8 cellular contexts compared by ENCODE assay signal in the genomic region with DNA sequence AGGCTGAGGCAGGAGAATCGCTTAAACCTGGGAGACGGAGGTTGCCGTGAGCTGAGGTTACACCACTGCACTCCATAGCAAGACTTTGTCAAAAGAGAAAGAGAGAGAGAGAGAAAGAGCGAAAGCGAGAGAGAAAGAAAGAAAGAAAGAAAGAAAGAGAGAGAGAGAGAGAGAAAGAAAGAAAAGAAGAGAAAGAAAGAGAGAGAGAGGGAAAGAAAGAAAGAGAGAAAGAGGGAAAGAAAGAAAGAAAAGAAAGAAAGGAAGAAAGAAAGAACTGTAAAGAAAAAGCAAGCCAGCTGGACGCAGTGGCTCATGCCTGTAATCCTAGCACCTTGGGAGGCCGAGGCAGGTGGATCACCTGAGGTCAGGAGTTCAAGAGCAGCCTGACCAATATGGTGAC. TPM values are rescaled to one million over a fixed set of nuclear protein-coding genes. Genes with fewer than 3 reads are reported as not detected.
DNase-seq lines count a peak whose midpoint lies in the region; ATAC-seq, FAIRE-seq and TF ChIP-seq lines count a peak whose summit lies in the region.
"Not testable (repeated sequence)": the region's sequence is repeated elsewhere in the genome, so short reads cannot be mapped to it uniquely, and the experiment has no call there.
"Had no signal": no experiment of that assay in that cellular context is flagged by ENCODE, and none has a peak within 500 bp of the region (broad histone marks: within the 10 kb centered on the region; RNA-seq: fewer than 3 reads in every experiment).

No MANE protein-coding gene starts in this region.

- not testable (repeated sequence) for TF ChIP-seq CTCF in A549 (IDR thresholded peaks at IDR 0.05); RWPE1 (conservative IDR thresholded peaks at IDR 0.05; ENCODE audit: low read depth); K562 (IDR thresholded peaks at IDR 0.05 in 2 of 3, conservative IDR thresholded peaks at IDR 0.05 in 1 of 3; ENCODE audit: insufficient read depth in 2 of 3, low read depth in 1 of 3, low read length in 3 of 3); esophagus squamous epithelium (IDR thresholded peaks at IDR 0.05); gastrocnemius medialis (IDR thresholded peaks at IDR 0.05 in 4 of 5, conservative IDR thresholded peaks at IDR 0.05 in 1 of 5); thoracic aorta (IDR thresholded peaks at IDR 0.05)

- BruUV-seq in K562 (replicated peaks; lab: Mats Ljungman, UMichigan) = not testable (repeated sequence)

- H3K9ac ChIP-seq in K562 (ENCODE audit: insufficient read depth in 1 of 2, low read depth in 2 of 2, low read length in 2 of 2); mesenchymal stem cell (ENCODE audit: low read length): not testable (repeated sequence)

- not testable (repeated sequence) for FAIRE-seq in A549 (lab: Jason Lieb, UNC); K562 (lab: Jason Lieb, UNC)

- peak overlapping the region in 1 of 2 experiments; percentile 59 for H3K4ac ChIP-seq in mesenchymal stem cell (ENCODE audit: low read depth in 1 of 2, low read length in 2 of 2)

- not testable (repeated sequence) for H2BK5ac ChIP-seq in mesenchymal stem cell (ENCODE audit: low read depth, low read length, poor library complexity, severe bottlenecking)

- H4K8ac ChIP-seq in mesenchymal stem cell (ENCODE audit: low read length) = peak overlapping the region; percentile 84

- H3K27me3 ChIP-seq in K562 (ENCODE audit: control insufficient read depth in 2 of 2, insufficient read depth in 2 of 2, low read length in 2 of 2); esophagus squamous epithelium; mesenchymal stem cell (ENCODE audit: control insufficient read depth in 1 of 2, insufficient read depth in 1 of 2, low read length in 2 of 2); gastrocnemius medialis; thoracic aorta (replicated peaks; ENCODE audit: insufficient read depth): not testable (repeated sequence)

- not testable (repeated sequence) for TF ChIP-seq EP300 in A549 (IDR thresholded peaks at IDR 0.05); K562 (IDR thresholded peaks at IDR 0.05; ENCODE audit: low read length)

- not testable (repeated sequence) for DNase-seq in A549 (ENCODE audit: low read depth in 1 of 2, low spot score in 1 of 2); RWPE1 (ENCODE audit: low spot score); K562 (ENCODE audit: extremely low read depth in 1 of 4, low spot score in 3 of 4); esophagus squamous epithelium (lab: John Stamatoyannopoulos, UW); mesenchymal stem cell; gastrocnemius medialis; thoracic aorta (ENCODE audit: low spot score)

- not testable (repeated sequence) for H3K79me1 ChIP-seq in mesenchymal stem cell (replicated peaks; ENCODE audit: low read length, poor library complexity, severe bottlenecking)

- not testable (repeated sequence) for ATAC-seq in A549; K562; gastrocnemius medialis; thoracic aorta (ENCODE audit: insufficient number of reproducible peaks, low FRiP score, low read depth)

- not testable (repeated sequence) for H3K23ac ChIP-seq in mesenchymal stem cell (ENCODE audit: low read length in 2 of 2)

- intact Hi-C loops in K562 (cut with micrococcal nuclease); esophagus squamous epithelium (cut with DNase I); gastrocnemius medialis (cut with DNase I; ENCODE audit: low total_unique reads): not testable (repeated sequence)

- CTCF ChIA-PET in A549 (lab: Yijun Ruan, JAX) = interaction anchor here (2.7 to 20.0 kb wide), 3 partner anchors 9 to 19 kb away, joined by 9 to 600 read pairs (median 14); partner anchors contain the start of gene SERPINE1
- CTCF ChIA-PET in RWPE1 (lab: Yijun Ruan, JAX) = interaction anchor here (0.5 to 0.7 kb wide), 2 partner anchors 97 to 219 kb away, joined by 3 read pairs; no protein-coding TSS in a partner anchor
- CTCF ChIA-PET in K562 (lab: Yijun Ruan, JAX; ENCODE audit: low intra/inter-chr PET ratio) = not testable (repeated sequence)

- TF ChIP-seq RAD21 in A549 (conservative IDR thresholded peaks at IDR 0.05 in 1 of 2, IDR thresholded peaks at IDR 0.05 in 1 of 2); K562 (CRISPR knock-in tag; conservative IDR thresholded peaks at IDR 0.05 in 1 of 2, IDR thresholded peaks at IDR 0.05 in 1 of 2): not testable (repeated sequence)

- peak overlapping the region; percentile 45 for H2BK120ac ChIP-seq in mesenchymal stem cell (ENCODE audit: low read depth, low read length)

- peak overlapping the region; percentile 73 for H2BK15ac ChIP-seq in mesenchymal stem cell (ENCODE audit: low read depth, poor library complexity, severe bottlenecking)

- TF ChIP-seq POLR2A in A549 (IDR thresholded peaks at IDR 0.05; ENCODE audit: low read length); K562 (conservative IDR thresholded peaks at IDR 0.05); esophagus squamous epithelium (IDR thresholded peaks at IDR 0.05); gastrocnemius medialis (IDR thresholded peaks at IDR 0.05): not testable (repeated sequence)

- H3K9me3 ChIP-seq in A549; K562 (replicated peaks; ENCODE audit: control insufficient read depth, insufficient read depth, low read depth, low read length); esophagus squamous epithelium; mesenchymal stem cell (ENCODE audit: control insufficient read depth, low read length); gastrocnemius medialis; thoracic aorta: not testable (repeated sequence)

- H3K4me2 ChIP-seq in A549; K562 (ENCODE audit: insufficient read depth, low read length); mesenchymal stem cell (ENCODE audit: low read length, poor library complexity, severe bottlenecking): not testable (repeated sequence)

- H3K4me1 ChIP-seq in A549 = peaks cover 52% of the 10 kb centered on the region
- peaks cover 0 to 22% of the 10 kb centered on the region in 2 experiments; a peak in 4 of 5 replicates for H3K4me1 ChIP-seq in K562 (replicated peaks in 1 of 2; ENCODE audit: control insufficient read depth in 2 of 2, insufficient read depth in 2 of 2, low read length in 2 of 2)
- H3K4me1 ChIP-seq in esophagus squamous epithelium = peaks cover 17 to 41% (median 20%) of the 10 kb centered on the region in 3 donors
- peaks cover 37% of the 10 kb centered on the region for H3K4me1 ChIP-seq in mesenchymal stem cell (ENCODE audit: control insufficient read depth, insufficient read depth, low read depth, low read length)
- H3K4me1 ChIP-seq in gastrocnemius medialis = peaks cover 16 to 18% of the 10 kb centered on the region in 2 donors
- H3K4me1 ChIP-seq in thoracic aorta (ENCODE audit: control insufficient read depth in 1 of 2, low read depth in 2 of 2) = peaks cover 15 to 45% of the 10 kb centered on the region in 2 donors

- not testable (repeated sequence) for H3K4me3 ChIP-seq in A549; K562; esophagus squamous epithelium; mesenchymal stem cell (ENCODE audit: insufficient read depth in 1 of 2, low read depth in 1 of 2, low read length in 2 of 2); gastrocnemius medialis; thoracic aorta

- peak overlapping the region in 1 of 2 experiments; percentile 37 for H3K18ac ChIP-seq in mesenchymal stem cell (ENCODE audit: low read depth in 1 of 2, low read length in 2 of 2)

- POLR2A ChIA-PET in A549 (lab: Yijun Ruan, JAX); RWPE1 (lab: Yijun Ruan, JAX; ENCODE audit: low non-redundant PET); K562 (lab: Yijun Ruan, JAX): not testable (repeated sequence)

- WGBS in A549 (ENCODE audit: missing lambda C conversion rate) = 88% methylated on average over 7 of the region's 7 CpGs
- 88% methylated on average over 7 of the region's 7 CpGs for WGBS in K562 (ENCODE audit: insufficient coverage, low coverage, missing lambda C conversion rate)
- 88 to 94% methylated on average over 6 to 7 of the region's 7 CpGs for WGBS in esophagus squamous epithelium, 2 donors
- WGBS in mesenchymal stem cell = 98% methylated on average over 7 of the region's 7 CpGs

- not testable (repeated sequence) for H2AFZ ChIP-seq in K562 (ENCODE audit: low read depth, low read length); mesenchymal stem cell (ENCODE audit: low read depth, low read length)

- not testable (repeated sequence) for H4K20me1 ChIP-seq in K562 (replicated peaks; ENCODE audit: control insufficient read depth, insufficient read depth, low read length)

- H3K9me1 ChIP-seq in K562 (ENCODE audit: control insufficient read depth, insufficient read depth, low read length) = not testable (repeated sequence)

- H2BK12ac ChIP-seq in mesenchymal stem cell (ENCODE audit: low read length in 2 of 2) = peak overlapping the region; percentile 70 to 94

- H2AK5ac ChIP-seq in mesenchymal stem cell (ENCODE audit: low read length, severe bottlenecking) = not testable (repeated sequence)

- in situ Hi-C loops in K562 (cut with MboI); gastrocnemius medialis (cut with MboI; ENCODE audit: low sequenced_read_pairs in 4 of 4): not testable (repeated sequence)

- H3K14ac ChIP-seq in mesenchymal stem cell (ENCODE audit: low read length in 2 of 2) = not testable (repeated sequence)

- not testable (repeated sequence) for H3K36me3 ChIP-seq in K562 (ENCODE audit: control insufficient read depth, insufficient read depth, low read length); esophagus squamous epithelium; mesenchymal stem cell (ENCODE audit: control insufficient read depth in 1 of 2, insufficient read depth in 2 of 2, low read depth in 1 of 2, low read length in 2 of 2); gastrocnemius medialis; thoracic aorta

- H3K79me2 ChIP-seq in K562 (ENCODE audit: control insufficient read depth, insufficient read depth, low read length) = not testable (repeated sequence)

- peak overlapping the region; percentile 94 to 95; a peak in 4 of 6 replicates for H3K27ac ChIP-seq in A549
- H3K27ac ChIP-seq in RWPE1 = peak overlapping the region; percentile 88
- not testable (repeated sequence) for H3K27ac ChIP-seq in K562 (ENCODE audit: extremely low read depth, low read depth, low read length); mesenchymal stem cell (ENCODE audit: low read length, poor library complexity, severe bottlenecking)
- H3K27ac ChIP-seq in esophagus squamous epithelium = peak overlapping the region; percentile 11 to 81 (median 42)
- H3K27ac ChIP-seq in gastrocnemius medialis = peak overlapping the region in 3 of 4 donors; percentile 67 to 82 (median 73)
- H3K27ac ChIP-seq in thoracic aorta = peak overlapping the region; percentile 72 to 80

- H4K91ac ChIP-seq in mesenchymal stem cell (ENCODE audit: low read length) = peak overlapping the region; percentile 78

RNA-seq across cellular contexts. Expression of gene SERPINE1, which starts 13.8 kb away (rescaled TPM):
- 300 and 355 TPM in 2 replicates for polyA plus RNA-seq in A549 (2011; rRNA removed)
- 315 and 419 TPM in 2 replicates for polyA plus RNA-seq in A549 (2012; cell fraction: cytosol; rRNA removed)
- polyA plus RNA-seq in A549 (2012; cell fraction: nucleus; rRNA removed) = 684 and 700 TPM in 2 replicates
- polyA plus RNA-seq in A549 (2017; fragmentation: RNase III; extraction: RNeasy Plus Mini Kit Qiagen cat#74134 plus additional on column Dnase treatment) = 286 to 399 TPM (median 346 TPM) in 3 replicates
- polyA minus RNA-seq in A549 (2011; rRNA and poly(A)+ RNA removed) = 377 and 382 TPM in 2 replicates
- 3.1 and 8.6 TPM in 2 replicates for total RNA-seq in K562 (2011; cell fraction: chromatin; rRNA removed; ENCODE audit: low replicate concordance)
- total RNA-seq in K562 (2011; cell fraction: nucleolus; rRNA removed) = 5.8 and 14.3 TPM in 2 replicates
- 5.1 and 8.0 TPM in 2 replicates for total RNA-seq in K562 (2011; cell fraction: nucleoplasm; rRNA removed)
- total RNA-seq in K562 (2014; rRNA removed) = 0.73 and 0.91 TPM in 2 replicates
- total RNA-seq in K562 (2014; rRNA removed; fragmentation: Illumina TruSeq; extraction: Trizol) = 0.44 and 0.67 TPM in 2 replicates
- 0.22 and 0.23 TPM in 2 replicates for total RNA-seq in K562 (2015; rRNA removed; fragmentation: Illumina TruSeq; extraction: Trizol)
- 0.98 and 1.3 TPM in 2 replicates for total RNA-seq in K562 (2021)
- polyA plus RNA-seq in K562 (2011; rRNA removed) = 2.2 and 4.8 TPM in 2 replicates
- polyA plus RNA-seq in K562 (2011; cell fraction: cytosol; rRNA removed) = 3.0 and 10.7 TPM in 2 replicates
- polyA plus RNA-seq in K562 (2011; cell fraction: nucleus; rRNA removed) = 1.2 and 5.4 TPM in 2 replicates
- 2.2 and 4.3 TPM in 2 replicates for polyA plus RNA-seq in K562 (2012)
- 1.0 and 1.1 TPM in 2 replicates for polyA plus RNA-seq in K562 (2014; fragmentation: Illumina TruSeq; extraction: Trizol)
- polyA plus RNA-seq in K562 (2014; fragmentation: Nextera tagmentation; extraction: Ambion mirVana) = 1 to 10 TPM in 1 of 2 experiments, under 1 TPM in 1; 0.89 to 1.6 TPM
- polyA plus RNA-seq in K562 (2014; rRNA removed) = 0.54 and 0.62 TPM in 2 replicates
- polyA minus RNA-seq in K562 (2011; rRNA and poly(A)+ RNA removed) = 1.5 and 6.2 TPM in 2 replicates
- 5.0 and 5.4 TPM in 2 replicates for polyA minus RNA-seq in K562 (2011; cell fraction: cytosol; rRNA and poly(A)+ RNA removed)
- polyA minus RNA-seq in K562 (2011; cell fraction: nucleus; rRNA and poly(A)+ RNA removed) = 0.44 and 1.6 TPM in 2 replicates
- 1 to 10 TPM; 1.1 to 4.8 (median 3.1) TPM for total RNA-seq in esophagus squamous epithelium
- polyA plus RNA-seq in mesenchymal stem cell (2013, experiment 1 of 2) = 599 TPM
- polyA plus RNA-seq in mesenchymal stem cell (2013, experiment 2 of 2) = 599 TPM
- total RNA-seq in gastrocnemius medialis = 10 to 100 TPM in 3 of 4 donors, 1 to 10 TPM in 1; 5.9 to 21.7 (median 12.3) TPM
- 1,000 to 10,000 TPM in 1 of 2 donors, 100 to 1,000 TPM in 1; 542 to 1,009 TPM for total RNA-seq in thoracic aorta

RNA-seq across cellular contexts. Expression of gene TRIM56, which starts 27.9 kb away (rescaled TPM):
- 3.9 and 5.2 TPM in 2 replicates for polyA plus RNA-seq in A549 (2011; rRNA removed)
- polyA plus RNA-seq in A549 (2012; cell fraction: cytosol; rRNA removed) = 3.2 and 4.2 TPM in 2 replicates
- polyA plus RNA-seq in A549 (2012; cell fraction: nucleus; rRNA removed) = 8.2 and 9.8 TPM in 2 replicates
- polyA plus RNA-seq in A549 (2017; fragmentation: RNase III; extraction: RNeasy Plus Mini Kit Qiagen cat#74134 plus additional on column Dnase treatment) = 15.6 to 17.8 TPM (median 16.5 TPM) in 3 replicates
- polyA minus RNA-seq in A549 (2011; rRNA and poly(A)+ RNA removed) = 8.1 and 14.2 TPM in 2 replicates
- 30.8 and 42.4 TPM in 2 replicates for total RNA-seq in K562 (2011; cell fraction: chromatin; rRNA removed; ENCODE audit: low replicate concordance)
- total RNA-seq in K562 (2011; cell fraction: nucleolus; rRNA removed) = 23.3 and 25.4 TPM in 2 replicates
- total RNA-seq in K562 (2011; cell fraction: nucleoplasm; rRNA removed) = 26.5 and 28.8 TPM in 2 replicates
- total RNA-seq in K562 (2014; rRNA removed) = 13.3 and 13.8 TPM in 2 replicates
- 8.2 and 11.6 TPM in 2 replicates for total RNA-seq in K562 (2014; rRNA removed; fragmentation: Illumina TruSeq; extraction: Trizol)
- 10.4 and 12.1 TPM in 2 replicates for total RNA-seq in K562 (2015; rRNA removed; fragmentation: Illumina TruSeq; extraction: Trizol)
- 26.6 and 29.7 TPM in 2 replicates for total RNA-seq in K562 (2021)
- polyA plus RNA-seq in K562 (2011; rRNA removed) = 4.5 and 6.4 TPM in 2 replicates
- polyA plus RNA-seq in K562 (2011; cell fraction: cytosol; rRNA removed) = 2.3 and 6.2 TPM in 2 replicates
- polyA plus RNA-seq in K562 (2011; cell fraction: nucleus; rRNA removed) = 5.8 and 11.0 TPM in 2 replicates
- 23.0 and 23.6 TPM in 2 replicates for polyA plus RNA-seq in K562 (2012)
- 13.3 and 15.1 TPM in 2 replicates for polyA plus RNA-seq in K562 (2014; fragmentation: Illumina TruSeq; extraction: Trizol)
- 1 to 10 TPM; 2.0 to 2.7 TPM for polyA plus RNA-seq in K562 (2014; fragmentation: Nextera tagmentation; extraction: Ambion mirVana)
- 10.3 and 12.5 TPM in 2 replicates for polyA plus RNA-seq in K562 (2014; rRNA removed)
- 9.8 and 19.8 TPM in 2 replicates for polyA minus RNA-seq in K562 (2011; rRNA and poly(A)+ RNA removed)
- 5.8 and 8.5 TPM in 2 replicates for polyA minus RNA-seq in K562 (2011; cell fraction: cytosol; rRNA and poly(A)+ RNA removed)
- 7.5 and 7.7 TPM in 2 replicates for polyA minus RNA-seq in K562 (2011; cell fraction: nucleus; rRNA and poly(A)+ RNA removed)
- 10 to 100 TPM; 12.1 to 19.6 (median 13.6) TPM for total RNA-seq in esophagus squamous epithelium
- polyA plus RNA-seq in mesenchymal stem cell (2013, experiment 1 of 2) = 12.5 TPM
- polyA plus RNA-seq in mesenchymal stem cell (2013, experiment 2 of 2) = 11.5 TPM
- 10 to 100 TPM in 1 of 4 donors, 1 to 10 TPM in 3; 4.2 to 11.4 (median 6.9) TPM for total RNA-seq in gastrocnemius medialis
- 10 to 100 TPM; 32.1 to 44.5 TPM for total RNA-seq in thoracic aorta

RNA-seq across cellular contexts. Expression of gene AP1S1, which starts 41.1 kb away (rescaled TPM):
- 107 and 128 TPM in 2 replicates for polyA plus RNA-seq in A549 (2011; rRNA removed)
- polyA plus RNA-seq in A549 (2012; cell fraction: cytosol; rRNA removed) = 163 and 166 TPM in 2 replicates
- 79.8 and 104 TPM in 2 replicates for polyA plus RNA-seq in A549 (2012; cell fraction: nucleus; rRNA removed)
- 181 to 187 TPM (median 182 TPM) in 3 replicates for polyA plus RNA-seq in A549 (2017; fragmentation: RNase III; extraction: RNeasy Plus Mini Kit Qiagen cat#74134 plus additional on column Dnase treatment)
- polyA minus RNA-seq in A549 (2011; rRNA and poly(A)+ RNA removed) = 48.5 and 54.1 TPM in 2 replicates
- 16.8 and 29.1 TPM in 2 replicates for total RNA-seq in K562 (2011; cell fraction: chromatin; rRNA removed; ENCODE audit: low replicate concordance)
- 29.0 and 30.9 TPM in 2 replicates for total RNA-seq in K562 (2011; cell fraction: nucleolus; rRNA removed)
- total RNA-seq in K562 (2011; cell fraction: nucleoplasm; rRNA removed) = 25.1 and 27.9 TPM in 2 replicates
- total RNA-seq in K562 (2014; rRNA removed) = 149 and 163 TPM in 2 replicates
- total RNA-seq in K562 (2014; rRNA removed; fragmentation: Illumina TruSeq; extraction: Trizol) = 68.6 and 77.7 TPM in 2 replicates
- 71.8 and 71.9 TPM in 2 replicates for total RNA-seq in K562 (2015; rRNA removed; fragmentation: Illumina TruSeq; extraction: Trizol)
- total RNA-seq in K562 (2021) = 89.4 and 91.2 TPM in 2 replicates
- 113 and 121 TPM in 2 replicates for polyA plus RNA-seq in K562 (2011; rRNA removed)
- 106 and 108 TPM in 2 replicates for polyA plus RNA-seq in K562 (2011; cell fraction: cytosol; rRNA removed)
- polyA plus RNA-seq in K562 (2011; cell fraction: nucleus; rRNA removed) = 56.4 and 60.9 TPM in 2 replicates
- polyA plus RNA-seq in K562 (2012) = 106 and 166 TPM in 2 replicates
- 79.8 and 104 TPM in 2 replicates for polyA plus RNA-seq in K562 (2014; fragmentation: Illumina TruSeq; extraction: Trizol)
- 10 to 100 TPM in 1 of 2 experiments, 1 to 10 TPM in 1; 4.4 to 13.6 TPM for polyA plus RNA-seq in K562 (2014; fragmentation: Nextera tagmentation; extraction: Ambion mirVana)
- polyA plus RNA-seq in K562 (2014; rRNA removed) = 125 and 188 TPM in 2 replicates
- 53.4 and 71.7 TPM in 2 replicates for polyA minus RNA-seq in K562 (2011; rRNA and poly(A)+ RNA removed)
- polyA minus RNA-seq in K562 (2011; cell fraction: cytosol; rRNA and poly(A)+ RNA removed) = 25.1 and 29.0 TPM in 2 replicates
- polyA minus RNA-seq in K562 (2011; cell fraction: nucleus; rRNA and poly(A)+ RNA removed) = 5.1 and 9.2 TPM in 2 replicates
- total RNA-seq in esophagus squamous epithelium = 100 to 1,000 TPM in 1 of 4 donors, 10 to 100 TPM in 3; 42.7 to 144 (median 64.3) TPM
- 65.9 TPM for polyA plus RNA-seq in mesenchymal stem cell (2013, experiment 1 of 2)
- polyA plus RNA-seq in mesenchymal stem cell (2013, experiment 2 of 2) = 64.7 TPM
- total RNA-seq in gastrocnemius medialis = 10 to 100 TPM in 3 of 4 donors, 1 to 10 TPM in 1; 5.5 to 24.4 (median 15.6) TPM
- 10 to 100 TPM; 11.9 to 33.0 TPM for total RNA-seq in thoracic aorta

RNA-seq across cellular contexts. Expression of gene VGF, which starts 52.2 kb away (rescaled TPM):
- polyA plus RNA-seq in A549 (2011; rRNA removed) (0.16 and 0.21 TPM in 2 replicates), A549 (2017; fragmentation: RNase III; extraction: RNeasy Plus Mini Kit Qiagen cat#74134 plus additional on column Dnase treatment) (1.4 to 2.7 TPM (median 2.0 TPM) in 3 replicates), K562 (2011; rRNA removed) (0.14 and 0.23 TPM in 2 replicates), K562 (2014; fragmentation: Illumina TruSeq; extraction: Trizol) (0.34 and 0.79 TPM in 2 replicates), K562 (2014; fragmentation: Nextera tagmentation; extraction: Ambion mirVana) (under 1 TPM; 0.03 to 0.08 TPM), K562 (2014; rRNA removed) (1.4 and 1.7 TPM in 2 replicates)
- 0.42 and 0.73 TPM in 2 replicates for polyA plus RNA-seq in A549 (2012; cell fraction: cytosol; rRNA removed)
- polyA plus RNA-seq in A549 (2012; cell fraction: nucleus; rRNA removed) = 0.97 and 1.7 TPM in 2 replicates
- 0.17 TPM in 1 of 2 replicates, not detected in the other for polyA minus RNA-seq in A549 (2011; rRNA and poly(A)+ RNA removed)
- total RNA-seq in K562 (2011; cell fraction: chromatin; rRNA removed; ENCODE audit: low replicate concordance) = 0.81 and 4.0 TPM in 2 replicates
- 3.8 and 7.2 TPM in 2 replicates for total RNA-seq in K562 (2011; cell fraction: nucleolus; rRNA removed)
- 1.1 and 2.2 TPM in 2 replicates for total RNA-seq in K562 (2011; cell fraction: nucleoplasm; rRNA removed)
- total RNA-seq in K562 (2014; rRNA removed) (1.8 and 2.8 TPM in 2 replicates), K562 (2014; rRNA removed; fragmentation: Illumina TruSeq; extraction: Trizol) (0.19 and 0.22 TPM in 2 replicates), K562 (2015; rRNA removed; fragmentation: Illumina TruSeq; extraction: Trizol) (0.40 and 0.45 TPM in 2 replicates), K562 (2021) (4.2 and 5.7 TPM in 2 replicates), esophagus squamous epithelium (not detected), gastrocnemius medialis (not detected), thoracic aorta (not detected)
- polyA plus RNA-seq in K562 (2011; cell fraction: cytosol; rRNA removed) = 0.10 and 1.1 TPM in 2 replicates
- polyA plus RNA-seq in K562 (2011; cell fraction: nucleus; rRNA removed) = 0.65 and 2.1 TPM in 2 replicates
- polyA plus RNA-seq in K562 (2012) = 1.6 and 7.3 TPM in 2 replicates
- not detected in 2 replicates for polyA minus RNA-seq in K562 (2011; rRNA and poly(A)+ RNA removed)
- 0.73 and 1.7 TPM in 2 replicates for polyA minus RNA-seq in K562 (2011; cell fraction: cytosol; rRNA and poly(A)+ RNA removed)
- 0.89 and 0.94 TPM in 2 replicates for polyA minus RNA-seq in K562 (2011; cell fraction: nucleus; rRNA and poly(A)+ RNA removed)
- polyA plus RNA-seq in mesenchymal stem cell (2013, experiment 1 of 2) = 0.04 TPM
- polyA plus RNA-seq in mesenchymal stem cell (2013, experiment 2 of 2) = 0.05 TPM
- total RNA-seq: Right ventricle myocardium inferior had no signal

Comparison
In these comparisons a context has a peak if more than half of its experiments do, and no peak if none do; other contexts are left out.
1. RNA of gene SERPINE1, which starts 13.8 kb away (total RNA-seq): 542 to 1,009 TPM in thoracic aorta; 5.9 to 21.7 TPM in gastrocnemius medialis, 1.1 to 4.8 TPM in esophagus squamous epithelium and 0.22 to 14.3 TPM in K562; every median in the first group is over 10 times any median in the second.